ENCODE assay signal across 32 cellular contexts in genomic region chr10:86219271-86219670, GRCh38.
"Had no signal": no experiment of that assay in that cellular context is flagged by ENCODE, and none has a peak within 500 bp of the region (broad histone marks: within the 10 kb centered on the region; RNA-seq: fewer than 3 reads in every experiment).

No MANE protein-coding gene starts in this region.

- H3K9me3 Mint-ChIP-seq: activated CD4-positive, alpha-beta memory T cell treated with anti-CD3 and anti-CD28 coated beads, Interleukin-2, amount 10 ng/mL, durations not matched to agents 7 days and 5 days; activated CD4-positive, alpha-beta T cell treated with anti-CD3 and anti-CD28 coated beads, Interleukin-2, amount 10 ng/mL, durations not matched to agents 24 days and 14 days; activated T-cell treated with anti-CD3 and anti-CD28 coated beads, Interleukin-2, amount 50 U/mL, for 24 hours; activated T-cell treated with anti-CD3 and anti-CD28 coated beads, Interleukin-2, amount 50 U/mL, for 72 hours; central memory CD8-positive, alpha-beta T cell; effector memory CD8-positive, alpha-beta T cell; T-helper 2 cell treated with Interferon-gamma antibody and Interleukin-4, amounts not matched to agents 5 μg/mL and 100 μg/mL, for 36 hours had no signal

- H3K27ac Mint-ChIP-seq: activated CD4-positive, alpha-beta memory T cell treated with anti-CD3 and anti-CD28 coated beads, Interleukin-2, amount 10 ng/mL, durations not matched to agents 7 days and 5 days; activated CD4-positive, alpha-beta T cell treated with anti-CD3 and anti-CD28 coated beads for 36 hours; activated CD4-positive, alpha-beta T cell treated with anti-CD3 and anti-CD28 coated beads, Interleukin-2, amount 10 ng/mL, durations not matched to agents 24 days and 14 days; activated naive CD8-positive, alpha-beta T cell; activated T-cell treated with anti-CD3 and anti-CD28 coated beads, Interleukin-2, amount 50 U/mL, for 24 hours; activated T-cell treated with anti-CD3 and anti-CD28 coated beads, Interleukin-2, amount 50 U/mL, for 72 hours; T-helper 17 cell; T-helper 2 cell treated with Interferon-gamma antibody and Interleukin-4, amounts not matched to agents 5 μg/mL and 100 μg/mL, for 36 hours had no signal

- H3K4me3 ChIP-seq: esophagus muscularis mucosa, gastrocnemius medialis had no signal

- H3K36me3 ChIP-seq: brain microvascular endothelial cell, esophagus muscularis mucosa, gastrocnemius medialis had no signal

- H3K36me3 Mint-ChIP-seq: activated naive CD8-positive, alpha-beta T cell had no signal

- FAIRE-seq: astrocyte, colon had no signal

- H3K4me1 ChIP-seq: esophagus muscularis mucosa, foreskin keratinocyte, gastrocnemius medialis had no signal

- ATAC-seq: activated CD4-positive, alpha-beta T cell treated with anti-CD3 and anti-CD28 coated beads for 36 hours; activated T-cell treated with anti-CD3 and anti-CD28 coated beads, Interleukin-2, amount 50 U/mL, for 72 hours; effector memory CD8-positive, alpha-beta T cell; foreskin keratinocyte; gastrocnemius medialis; T-helper 17 cell had no signal

- H3K27me3 ChIP-seq: brain microvascular endothelial cell, esophagus muscularis mucosa, foreskin keratinocyte, gastrocnemius medialis had no signal

- H3K4me3 Mint-ChIP-seq: activated CD4-positive, alpha-beta memory T cell treated with anti-CD3 and anti-CD28 coated beads, Interleukin-2, amount 10 ng/mL, durations not matched to agents 7 days and 5 days; activated CD4-positive, alpha-beta T cell treated with anti-CD3 and anti-CD28 coated beads for 36 hours; activated CD4-positive, alpha-beta T cell treated with anti-CD3 and anti-CD28 coated beads, Interleukin-2, amount 10 ng/mL, durations not matched to agents 24 days and 14 days; activated naive CD8-positive, alpha-beta T cell; activated T-cell treated with anti-CD3 and anti-CD28 coated beads, Interleukin-2, amount 50 U/mL, for 24 hours; activated T-cell treated with anti-CD3 and anti-CD28 coated beads, Interleukin-2, amount 50 U/mL, for 72 hours; central memory CD8-positive, alpha-beta T cell; effector memory CD8-positive, alpha-beta T cell; T-helper 17 cell; T-helper 2 cell treated with Interferon-gamma antibody and Interleukin-4, amounts not matched to agents 5 μg/mL and 100 μg/mL, for 36 hours had no signal

- H3K27me3 Mint-ChIP-seq: activated CD4-positive, alpha-beta memory T cell treated with anti-CD3 and anti-CD28 coated beads, Interleukin-2, amount 10 ng/mL, durations not matched to agents 7 days and 5 days; activated CD4-positive, alpha-beta T cell treated with anti-CD3 and anti-CD28 coated beads for 36 hours; activated CD4-positive, alpha-beta T cell treated with anti-CD3 and anti-CD28 coated beads, Interleukin-2, amount 10 ng/mL, durations not matched to agents 24 days and 14 days had no signal

- H3K9me3 ChIP-seq: esophagus muscularis mucosa, gastrocnemius medialis had no signal

- H3K4me1 Mint-ChIP-seq: activated CD4-positive, alpha-beta memory T cell treated with anti-CD3 and anti-CD28 coated beads, Interleukin-2, amount 10 ng/mL, durations not matched to agents 7 days and 5 days; activated CD4-positive, alpha-beta T cell treated with anti-CD3 and anti-CD28 coated beads for 36 hours; activated CD4-positive, alpha-beta T cell treated with anti-CD3 and anti-CD28 coated beads, Interleukin-2, amount 10 ng/mL, durations not matched to agents 24 days and 14 days; central memory CD8-positive, alpha-beta T cell; T-helper 17 cell had no signal

- H3K27ac ChIP-seq: brain microvascular endothelial cell, esophagus muscularis mucosa, foreskin keratinocyte, gastrocnemius medialis had no signal

- DNase-seq: activated CD4-positive, alpha-beta memory T cell treated with anti-CD3 and anti-CD28 coated beads, Interleukin-2, amount 10 ng/mL, durations not matched to agents 7 days and 5 days; activated CD4-positive, alpha-beta T cell treated with anti-CD3 and anti-CD28 coated beads for 36 hours; activated CD4-positive, alpha-beta T cell treated with anti-CD3 and anti-CD28 coated beads, Interleukin-2, amount 10 ng/mL, durations not matched to agents 24 days and 14 days; activated CD4-positive, CD25-positive, alpha-beta regulatory T cell; activated CD4-positive, CD25-positive, alpha-beta regulatory T cell treated with anti-CD3 and anti-CD28 coated beads, Interleukin-2, amount 50 U/mL, for 72 hours; activated CD8-positive, alpha-beta memory T cell treated with anti-CD3 and anti-CD28 coated beads, Interleukin-2, amount 50 U/mL, for 48 hours; activated gamma-delta T cell treated with Interleukin-2 at 50 U/mL for 16 hours; activated naive CD4-positive, alpha-beta T cell treated with anti-CD3 and anti-CD28 coated beads, Interleukin-2, amount 50 U/mL, for 16 hours; activated naive CD4-positive, alpha-beta T cell treated with Interleukin-2 at 50 U/mL for 16 hours; activated T-cell treated with anti-CD3 and anti-CD28 coated beads for 4 hours; activated T-cell treated with anti-CD3 and anti-CD28 coated beads, Interleukin-2, amount 50 U/mL, for 24 hours; activated T-cell treated with anti-CD3 and anti-CD28 coated beads, Interleukin-2, amount 50 U/mL, for 72 hours; amniotic stem cell; anterior cingulate cortex; brain microvascular endothelial cell; cortex of kidney; dermis blood vessel endothelial cell; effector CD4-positive, alpha-beta T cell; effector memory CD8-positive, alpha-beta T cell; erythroblast; foreskin keratinocyte; gastrocnemius medialis; glutamatergic neuron; SW 1271; T-helper 1 cell; T-helper 17 cell had no signal
